Comparison of ENCODE assay signal across 10 cellular contexts in genomic region chr6:139708342-139709199, GRCh38.
DNase-seq lines count a peak whose midpoint lies in the region; ATAC-seq and TF ChIP-seq lines count a peak whose summit lies in the region.
"Had no signal": no experiment of that assay in that cellular context is flagged by ENCODE, and none has a peak within 500 bp of the region (broad histone marks: within the 10 kb centered on the region; RNA-seq: fewer than 3 reads in every experiment).

No MANE protein-coding gene starts in this region.

- ATAC-seq in RWPE2 (ENCODE audit: low read depth) = peak; percentile 92
- ATAC-seq in HG02840 (IDR thresholded peaks at IDR 0.05; ENCODE audit: low FRiP score, unreplicated experiment) = no peak
- no peak for ATAC-seq in GM18505 (IDR thresholded peaks at IDR 0.05; ENCODE audit: unreplicated experiment)

- peaks cover 0 to 2% (median 0%) of the 10 kb centered on the region in 3 donors for H3K27me3 Mint-ChIP-seq in CD14-positive monocyte (ENCODE audit: low read depth in 3 of 3)

- H3K27ac ChIP-seq in RWPE2 (ENCODE audit: poor library complexity, severe bottlenecking) = peak overlapping the region; percentile 19
- H3K27ac ChIP-seq: esophagus muscularis mucosa had no signal

- intact Hi-C loops in CD14-positive monocyte (cut with micrococcal nuclease) = no loop called here

- DNase-seq in ELR (ENCODE audit: low read depth) (peak; percentile 93), RWPE2 (ENCODE audit: low spot score) (no peak), fibroblast of the aortic adventitia (ENCODE audit: low read depth) (peak; percentile 92), pons (ENCODE audit: low spot score) (peak; percentile 18), CD14-positive monocyte (ENCODE audit: low spot score) (no peak)
- no peak for DNase-seq in activated CD4-positive, CD25-positive, alpha-beta regulatory T cell (lab: John Stamatoyannopoulos, UW)
- DNase-seq: GF-D8 had no signal

- H3K4me1 ChIP-seq in RWPE2 (ENCODE audit: insufficient read depth, poor library complexity, severe bottlenecking) = peaks cover 23% of the 10 kb centered on the region

- no peaks in the 10 kb centered on the region for H3K36me3 ChIP-seq in RWPE2 (ENCODE audit: low read depth)
- H3K36me3 ChIP-seq: esophagus muscularis mucosa had no signal

- peaks cover 33% of the 10 kb centered on the region for H3K4me1 Mint-ChIP-seq in CD14-positive monocyte

- no peaks in the 10 kb centered on the region for H3K9me3 ChIP-seq in RWPE2 (ENCODE audit: severe bottlenecking)
- H3K9me3 ChIP-seq: esophagus muscularis mucosa had no signal

- H3K27me3 ChIP-seq in RWPE2 (ENCODE audit: insufficient read depth, poor library complexity, severe bottlenecking) = no peaks in the 10 kb centered on the region
- H3K27me3 ChIP-seq: esophagus muscularis mucosa had no signal

- H3K4me3 ChIP-seq in RWPE2 (ENCODE audit: severe bottlenecking) = no peak overlapping the region
- no peak overlapping the region for H3K4me3 ChIP-seq in fibroblast of the aortic adventitia (ENCODE audit: low read depth, low read length)
- H3K4me3 ChIP-seq: esophagus muscularis mucosa had no signal

- H3K4me3 Mint-ChIP-seq in CD14-positive monocyte = no peak overlapping the region

- no peak overlapping the region for H3K27ac Mint-ChIP-seq in CD14-positive monocyte

- H3K9me3 Mint-ChIP-seq in CD14-positive monocyte = peaks cover 4 to 13% (median 10%) of the 10 kb centered on the region in 7 donors

- TF ChIP-seq POLR2A in GM18505 (IDR thresholded peaks at IDR 0.05; ENCODE audit: borderline replicate concordance, extremely low read depth, insufficient read depth, insufficient read length) = no peak

- H3K36me3 Mint-ChIP-seq in CD14-positive monocyte = no peaks in the 10 kb centered on the region

- TF ChIP-seq CTCF in RWPE2 (IDR thresholded peaks at IDR 0.05; ENCODE audit: poor library complexity, severe bottlenecking) = no peak
- TF ChIP-seq CTCF in fibroblast of the aortic adventitia (IDR thresholded peaks at IDR 0.05; ENCODE audit: insufficient read depth, low read length) = no peak
- no peak for TF ChIP-seq CTCF in CD14-positive monocyte (IDR thresholded peaks at IDR 0.05)

Comparison
In these comparisons a context has a peak if more than half of its experiments do, and no peak if none do; other contexts are left out.
1. DNase-seq: peak in ELR (single experiment), fibroblast of the aortic adventitia (single experiment) and pons (single experiment); none in RWPE2 (single experiment), activated CD4-positive, CD25-positive, alpha-beta regulatory T cell (0 of 4) and CD14-positive monocyte (single experiment).